8 cellular contexts compared by ENCODE assay signal in the genomic region with DNA sequence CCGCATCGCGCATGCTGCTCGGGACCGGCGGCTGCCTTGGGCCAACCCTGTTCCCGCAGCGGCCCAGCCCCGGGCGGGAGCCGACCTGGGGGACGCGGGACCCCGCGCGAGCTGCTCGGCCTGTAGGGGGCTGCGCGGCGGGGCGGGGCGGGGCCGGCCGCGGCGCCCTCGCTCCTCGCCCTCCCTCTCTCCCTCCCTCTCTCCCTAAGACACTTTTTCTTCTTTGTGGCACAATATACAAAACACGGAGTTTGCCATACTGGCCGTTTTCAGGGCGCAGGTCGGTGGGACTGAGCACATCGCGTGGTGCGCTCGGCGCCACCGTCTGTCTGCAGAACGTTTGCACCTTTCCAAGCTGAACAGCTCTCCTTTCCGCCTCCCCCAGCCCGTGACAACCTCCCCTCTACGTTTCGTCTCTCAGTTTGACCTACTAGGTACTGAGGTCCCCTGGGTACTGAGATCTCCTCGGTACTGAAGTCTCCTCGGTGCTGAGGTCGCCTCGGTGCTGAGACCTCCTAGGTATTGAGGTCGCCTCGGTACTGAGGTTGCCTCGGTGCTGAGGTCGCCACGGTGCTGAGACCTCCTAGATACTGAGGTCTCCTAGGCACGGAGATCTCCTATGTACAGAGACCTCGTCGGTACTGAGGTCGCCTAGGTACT.
DNase-seq lines count a peak whose midpoint lies in the region; ATAC-seq and TF ChIP-seq lines count a peak whose summit lies in the region.
"Had no signal": no experiment of that assay in that cellular context is flagged by ENCODE, and none has a peak within 500 bp of the region (broad histone marks: within the 10 kb centered on the region; RNA-seq: fewer than 3 reads in every experiment).

No MANE protein-coding gene starts in this region.

- H3K27ac ChIP-seq in PC-3 (ENCODE audit: low read length): no peak overlapping the region
- H3K27ac ChIP-seq in endodermal cell (ENCODE audit: low read depth, low read length): no peak overlapping the region

- H3K4me3 ChIP-seq in PC-3 (ENCODE audit: low read length) (peak overlapping the region; percentile 30; the same call in 1 of the 2 replicates), endodermal cell (ENCODE audit: low read length) (peak overlapping the region; percentile 67)

- peaks cover 9% of the 10 kb centered on the region for H3K27me3 Mint-ChIP-seq in endodermal cell (ENCODE audit: insufficient read depth)

- intact Hi-C loops in PC-3 (cut with micrococcal nuclease): no loop called here

- H4K20me1 ChIP-seq in PC-3 (ENCODE audit: low read length): no peaks in the 10 kb centered on the region

- POLR2A ChIA-PET in PC-3 (lab: Charles Lee; ENCODE audit: unreplicated experiment): no interaction called here

- H3K4me1 ChIP-seq in PC-3 (ENCODE audit: insufficient read depth, low read length) (no peaks in the 10 kb centered on the region), endodermal cell (ENCODE audit: control insufficient read depth, insufficient read depth, low read length) (no peaks in the 10 kb centered on the region)

- 49 to 67% methylated on average over 38 to 56 of the region's 56 CpGs for WGBS in endodermal cell (ENCODE audit: insufficient coverage in 1 of 2, insufficient read length in 1 of 2), 2 experiments

- H3K9me2 ChIP-seq in PC-3 (replicated peaks; ENCODE audit: low read length): no peaks in the 10 kb centered on the region

- ATAC-seq in GM19397 (IDR thresholded peaks at IDR 0.05; ENCODE audit: unreplicated experiment) (peak; percentile 35), PC-3 (peak; percentile 16; the same call in 1 of the 2 replicates), HG02759 (IDR thresholded peaks at IDR 0.05; ENCODE audit: unreplicated experiment) (no peak), GM18519 (IDR thresholded peaks at IDR 0.05; ENCODE audit: low FRiP score, unreplicated experiment) (no peak)
- ATAC-seq in stimulated activated effector memory CD8-positive, alpha-beta T cell treated with anti-CD3 and anti-CD28 coated beads, Interleukin-12 subunit alpha, Interleukin-12 subunit beta, amount 100 ng/mL, for 72 hours: peak; percentile 64

- H3K36me3 ChIP-seq in PC-3 (ENCODE audit: low read depth, low read length): no peaks in the 10 kb centered on the region
- no peaks in the 10 kb centered on the region for H3K36me3 ChIP-seq in endodermal cell (ENCODE audit: control insufficient read depth, insufficient read depth, low read length)

- no peaks in the 10 kb centered on the region for H3K9me3 ChIP-seq in PC-3 (ENCODE audit: low read length)
- H3K9me3 ChIP-seq in endodermal cell (ENCODE audit: control insufficient read depth, low read length): no peaks in the 10 kb centered on the region

- H3K4me2 ChIP-seq in PC-3 (ENCODE audit: low read length): peak overlapping the region; percentile 60

- H3K79me2 ChIP-seq in PC-3 (ENCODE audit: low read length): no peaks in the 10 kb centered on the region

- H3K9me3 Mint-ChIP-seq in endodermal cell: no peaks in the 10 kb centered on the region
- H3K9me3 Mint-ChIP-seq in stimulated activated effector memory CD8-positive, alpha-beta T cell treated with anti-CD3 and anti-CD28 coated beads, Interleukin-12 subunit alpha, Interleukin-12 subunit beta, amount 100 ng/mL, for 72 hours: no peaks in the 10 kb centered on the region

- no TSS peak for BruUV-seq in PC-3 (replicated peaks; lab: Mats Ljungman, UMichigan)

- TF ChIP-seq CTCF in PC-3 (conservative IDR thresholded peaks at IDR 0.05; ENCODE audit: low read depth, low read length) (no peak), endodermal cell (conservative IDR thresholded peaks at IDR 0.05) (peak; percentile 34)

- H3K27me3 ChIP-seq in PC-3 (ENCODE audit: low read length) (no peaks in the 10 kb centered on the region), endodermal cell (ENCODE audit: control insufficient read depth, insufficient read depth, low read length, poor library complexity, severe bottlenecking) (no peaks in the 10 kb centered on the region)

- no peaks in the 10 kb centered on the region for H3F3A ChIP-seq in PC-3 (ENCODE audit: low read length, unreplicated experiment)

- H3K27ac Mint-ChIP-seq in endodermal cell: peak overlapping the region; percentile 84
- peak overlapping the region; percentile 88 for H3K27ac Mint-ChIP-seq in stimulated activated effector memory CD8-positive, alpha-beta T cell treated with anti-CD3 and anti-CD28 coated beads, Interleukin-12 subunit alpha, Interleukin-12 subunit beta, amount 100 ng/mL, for 72 hours

- DNase-seq in PC-3 (peak; percentile 0), endodermal cell (peak; percentile 51), NCI-H82 (lab: John Stamatoyannopoulos, UW) (no peak)
- DNase-seq in stimulated activated effector memory CD8-positive, alpha-beta T cell treated with anti-CD3 and anti-CD28 coated beads, Interleukin-12 subunit alpha, Interleukin-12 subunit beta, amount 100 ng/mL, for 72 hours (ENCODE audit: low spot score in 2 of 2): peak in 1 of 2 donors; percentile 50
- DNase-seq: erythroblast had no signal

- peak overlapping the region; percentile 65 for H3K4me3 Mint-ChIP-seq in endodermal cell
- peak overlapping the region; percentile 85 for H3K4me3 Mint-ChIP-seq in stimulated activated effector memory CD8-positive, alpha-beta T cell treated with anti-CD3 and anti-CD28 coated beads, Interleukin-12 subunit alpha, Interleukin-12 subunit beta, amount 100 ng/mL, for 72 hours

- H3K9ac ChIP-seq in PC-3 (ENCODE audit: low read length) (no peak overlapping the region; the same call in 1 of the 2 replicates), endodermal cell (ENCODE audit: extremely low read depth, low read length, poor library complexity, severe bottlenecking) (no peak overlapping the region)

- no peaks in the 10 kb centered on the region for H3K36me3 Mint-ChIP-seq in endodermal cell (ENCODE audit: low read depth)
- peaks cover 5% of the 10 kb centered on the region for H3K36me3 Mint-ChIP-seq in stimulated activated effector memory CD8-positive, alpha-beta T cell treated with anti-CD3 and anti-CD28 coated beads, Interleukin-12 subunit alpha, Interleukin-12 subunit beta, amount 100 ng/mL, for 72 hours

- H2AFZ ChIP-seq in PC-3 (ENCODE audit: low read length): no peak overlapping the region

- H3K4me1 Mint-ChIP-seq in endodermal cell: peaks cover 1% of the 10 kb centered on the region
- H3K4me1 Mint-ChIP-seq in stimulated activated effector memory CD8-positive, alpha-beta T cell treated with anti-CD3 and anti-CD28 coated beads, Interleukin-12 subunit alpha, Interleukin-12 subunit beta, amount 100 ng/mL, for 72 hours: peaks cover 10% of the 10 kb centered on the region

- CTCF ChIA-PET in PC-3 (lab: Charles Lee): no interaction called here

Comparison
In these comparisons a context has a peak if more than half of its experiments do, and no peak if none do; other contexts are left out.
1. ATAC-seq: peak in GM19397 (single experiment), PC-3 (single experiment) and stimulated activated effector memory CD8-positive, alpha-beta T cell treated with anti-CD3 and anti-CD28 coated beads, Interleukin-12 subunit alpha, Interleukin-12 subunit beta, amount 100 ng/mL, for 72 hours (single experiment); none in HG02759 (single experiment) and GM18519 (single experiment).